In genomic region chr10:102247724-102248123, GRCh38 we compare ENCODE assay signal across 1 cellular context.
TF ChIP-seq lines count a peak whose summit lies in the region.

No MANE protein-coding gene starts in this region.

TF ChIP-seq in HCT116, 20 proteins besides CTCF, POLR2A, EP300 and RAD21:
- TF ChIP-seq TCF7L2 (IDR thresholded peaks at IDR 0.05; ENCODE audit: borderline replicate concordance, extremely low read depth, insufficient read depth, insufficient read length) (no peak), ELF1 (IDR thresholded peaks at IDR 0.05; ENCODE audit: borderline replicate concordance, low read depth) (no peak), ZNF274 (IDR thresholded peaks at IDR 0.05; ENCODE audit: low read depth, low read length) (no peak), REST (IDR thresholded peaks at IDR 0.05; ENCODE audit: low read depth) (no peak), ATF3 (IDR thresholded peaks at IDR 0.05) (no peak), CBX3 (IDR thresholded peaks at IDR 0.05; ENCODE audit: low read depth) (no peak), YY1 (IDR thresholded peaks at IDR 0.05; ENCODE audit: extremely low read depth, insufficient replicate concordance, low read depth, low read length) (no peak), FOSL1 (IDR thresholded peaks at IDR 0.05; ENCODE audit: low read depth) (no peak), SP1 (IDR thresholded peaks at IDR 0.05; ENCODE audit: low read depth) (no peak), CEBPB (IDR thresholded peaks at IDR 0.05; ENCODE audit: low read depth) (no peak), JUND (IDR thresholded peaks at IDR 0.05) (no peak), EGR1 (IDR thresholded peaks at IDR 0.05; ENCODE audit: low read depth) (no peak), EZH2 (IDR thresholded peaks at IDR 0.05) (no peak), MAX (IDR thresholded peaks at IDR 0.05) (no peak), ZBTB33 (IDR thresholded peaks at IDR 0.05; ENCODE audit: extremely low read depth, insufficient replicate concordance, low read length) (no peak), SRF (IDR thresholded peaks at IDR 0.05; ENCODE audit: low read depth) (no peak), ZFX (IDR thresholded peaks at IDR 0.05) (no peak), POLR2AphosphoS5 (IDR thresholded peaks at IDR 0.05; ENCODE audit: low read depth, low read length) (no peak), EZH2phosphoT487 (IDR thresholded peaks at IDR 0.05; ENCODE audit: borderline replicate concordance) (no peak)
TF ChIP-seq in HCT116: peak in this region for 0.
